In the genomic region with DNA sequence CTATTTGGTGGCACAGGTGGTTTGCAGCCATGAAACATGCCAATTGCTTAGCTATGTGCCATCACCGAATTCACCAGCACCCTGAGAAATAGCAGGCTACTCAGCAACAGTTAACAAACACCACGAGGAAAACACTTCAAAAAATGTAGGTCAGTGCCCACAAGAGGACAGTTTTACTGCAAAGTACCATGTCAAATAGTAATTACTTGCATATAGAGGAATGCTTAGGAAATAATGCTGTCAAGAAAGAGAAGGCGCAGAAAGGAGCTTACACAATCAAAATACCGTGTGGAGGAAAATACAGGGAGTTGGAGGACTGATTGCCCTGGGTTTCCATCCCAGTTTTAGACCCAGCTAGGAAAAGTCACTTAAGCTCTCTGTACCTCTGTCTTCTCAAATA, we compare ENCODE assay signal across 17 cellular contexts. TPM values are rescaled to one million over a fixed set of nuclear protein-coding genes. Genes with fewer than 3 reads are reported as not detected.
DNase-seq lines count a peak whose midpoint lies in the region; ATAC-seq, FAIRE-seq and TF ChIP-seq lines count a peak whose summit lies in the region.
"Had no signal": no experiment of that assay in that cellular context is flagged by ENCODE, and none has a peak within 500 bp of the region (broad histone marks: within the 10 kb centered on the region; RNA-seq: fewer than 3 reads in every experiment).

No MANE protein-coding gene starts in this region.

- ATAC-seq in SK-N-SH treated with all-trans-retinoic acid at 6 μM for 48 hours = no peak
- ATAC-seq in activated CD4-positive, CD25-positive, alpha-beta regulatory T cell treated with anti-CD3 and anti-CD28 coated beads, Interleukin-2, amount 50 U/mL, for 24 hours = no peak
- ATAC-seq: A549, T-cell had no signal

- TF ChIP-seq RAD21 in SK-N-SH (IDR thresholded peaks at IDR 0.05; ENCODE audit: low read length) = no peak

- H3K9me2 ChIP-seq in SK-N-SH = no peaks in the 10 kb centered on the region

- H3K4me1 ChIP-seq in SK-N-SH (ENCODE audit: control insufficient read depth in 1 of 2, insufficient read depth in 2 of 2, low read depth in 1 of 2, low read length in 1 of 2) (peaks cover 0 to 22% of the 10 kb centered on the region in 2 experiments; a peak in 3 of 4 replicates), osteoblast (ENCODE audit: insufficient read depth, low read length) (peaks cover 66% of the 10 kb centered on the region)

- intact Hi-C loops in head of caudate nucleus (cut with DNase I) = no loop called here

- WGBS in SK-N-SH (ENCODE audit: low lambda C conversion rate) = 53% methylated on average over 4 of the region's 4 CpGs

- DNase-seq in SK-N-SH = no peak
- peak; percentile 19 for DNase-seq in HTR-8/SVneo (ENCODE audit: insufficient read length, low spot score)
- DNase-seq in astrocyte of the hippocampus (ENCODE audit: low read depth, low spot score) = peak; percentile 46
- no peak for DNase-seq in osteoblast (ENCODE audit: insufficient read length, low spot score, missing footprints)
- no peak for DNase-seq in HPDE6-E6E7 (ENCODE audit: extremely low spot score)
- no peak for DNase-seq in head of caudate nucleus
- DNase-seq: activated naive CD8-positive, alpha-beta T cell treated with anti-CD3 and anti-CD28 coated beads, Interleukin-2, amount 10 ng/mL, durations not matched to agents 7 days and 5 days; erythroblast; NCI-H2227 treated with DMSO at 0.1 percent for 48 hours; T-cell; testis had no signal

- no peaks in the 10 kb centered on the region for H3K27me3 ChIP-seq in SK-N-SH (ENCODE audit: insufficient read depth)
- no peaks in the 10 kb centered on the region for H3K27me3 ChIP-seq in osteoblast (ENCODE audit: insufficient read depth, low read length)
- H3K27me3 ChIP-seq: testis had no signal

- no peak for TF ChIP-seq EP300 in SK-N-SH (IDR thresholded peaks at IDR 0.05; ENCODE audit: borderline replicate concordance in 1 of 2, low read depth in 1 of 2, low read length in 1 of 2)

- H2AFZ ChIP-seq in SK-N-SH (ENCODE audit: low read depth) (no peak overlapping the region), osteoblast (ENCODE audit: low read length) (no peak overlapping the region)

- H3K36me3 ChIP-seq in SK-N-SH (replicated peaks in 1 of 2; ENCODE audit: control insufficient read depth in 1 of 2, insufficient read depth in 2 of 2, low read length in 1 of 2) = no peaks in the 10 kb centered on the region
- no peaks in the 10 kb centered on the region for H3K36me3 ChIP-seq in osteoblast (ENCODE audit: insufficient read depth, low read length)

- FAIRE-seq in HTR-8/SVneo (lab: Jason Lieb, UNC) = no peak
- FAIRE-seq: A549 had no signal

- CTCF ChIA-PET in SK-N-SH (lab: Yijun Ruan, JAX) = interaction anchor here (1.2 kb wide), 1 partner anchor 52 kb away, joined by 4 read pairs; no protein-coding TSS in a partner anchor

- H3K4me2 ChIP-seq in SK-N-SH = no peak overlapping the region
- no peak overlapping the region for H3K4me2 ChIP-seq in osteoblast (ENCODE audit: insufficient read depth, low read length)
- H3K4me2 ChIP-seq: A549 had no signal

- peaks cover 27% of the 10 kb centered on the region for H3F3A ChIP-seq in SK-N-SH (replicated peaks; ENCODE audit: insufficient read depth)

- H3K27ac ChIP-seq in SK-N-SH (ENCODE audit: low read depth in 2 of 2, low read length in 1 of 2) (peak overlapping the region in 1 of 2 experiments; percentile 91; a peak in 1 of 4 replicates), osteoblast (ENCODE audit: low read depth, low read length) (peak overlapping the region; percentile 61)
- H3K27ac ChIP-seq: A549, testis had no signal

- H3K9me3 ChIP-seq in SK-N-SH = no peaks in the 10 kb centered on the region
- no peaks in the 10 kb centered on the region for H3K9me3 ChIP-seq in osteoblast (ENCODE audit: low read depth, low read length)
- H3K9me3 ChIP-seq: A549, testis had no signal

- no peak overlapping the region for H3K9ac ChIP-seq in SK-N-SH

- no peaks in the 10 kb centered on the region for H4K20me1 ChIP-seq in SK-N-SH (ENCODE audit: insufficient read depth)
- H4K20me1 ChIP-seq in osteoblast (ENCODE audit: insufficient read depth, low read length) = no peaks in the 10 kb centered on the region

- POLR2A ChIA-PET in SK-N-SH (lab: Yijun Ruan, JAX) = no interaction called here

- no peak overlapping the region for H3K4me3 ChIP-seq in SK-N-SH (ENCODE audit: low read depth in 2 of 2, low read length in 1 of 2)
- no peak overlapping the region for H3K4me3 ChIP-seq in osteoblast (ENCODE audit: insufficient read depth, low read length)
- H3K4me3 ChIP-seq: A549, lung, testis had no signal

- H3K79me2 ChIP-seq in SK-N-SH (ENCODE audit: insufficient read depth) (no peaks in the 10 kb centered on the region), osteoblast (ENCODE audit: insufficient read depth, low read length) (no peaks in the 10 kb centered on the region)

- TF ChIP-seq CTCF in SK-N-SH (IDR thresholded peaks at IDR 0.05) (no peak), osteoblast (IDR thresholded peaks at IDR 0.05; ENCODE audit: extremely low read depth, low read depth, low read length) (no peak)

TF ChIP-seq in SK-N-SH treated with all-trans-retinoic acid at 6 μM for 48 hours, 23 proteins besides CTCF, POLR2A, EP300 and RAD21:
- TF ChIP-seq, protein P1, sequence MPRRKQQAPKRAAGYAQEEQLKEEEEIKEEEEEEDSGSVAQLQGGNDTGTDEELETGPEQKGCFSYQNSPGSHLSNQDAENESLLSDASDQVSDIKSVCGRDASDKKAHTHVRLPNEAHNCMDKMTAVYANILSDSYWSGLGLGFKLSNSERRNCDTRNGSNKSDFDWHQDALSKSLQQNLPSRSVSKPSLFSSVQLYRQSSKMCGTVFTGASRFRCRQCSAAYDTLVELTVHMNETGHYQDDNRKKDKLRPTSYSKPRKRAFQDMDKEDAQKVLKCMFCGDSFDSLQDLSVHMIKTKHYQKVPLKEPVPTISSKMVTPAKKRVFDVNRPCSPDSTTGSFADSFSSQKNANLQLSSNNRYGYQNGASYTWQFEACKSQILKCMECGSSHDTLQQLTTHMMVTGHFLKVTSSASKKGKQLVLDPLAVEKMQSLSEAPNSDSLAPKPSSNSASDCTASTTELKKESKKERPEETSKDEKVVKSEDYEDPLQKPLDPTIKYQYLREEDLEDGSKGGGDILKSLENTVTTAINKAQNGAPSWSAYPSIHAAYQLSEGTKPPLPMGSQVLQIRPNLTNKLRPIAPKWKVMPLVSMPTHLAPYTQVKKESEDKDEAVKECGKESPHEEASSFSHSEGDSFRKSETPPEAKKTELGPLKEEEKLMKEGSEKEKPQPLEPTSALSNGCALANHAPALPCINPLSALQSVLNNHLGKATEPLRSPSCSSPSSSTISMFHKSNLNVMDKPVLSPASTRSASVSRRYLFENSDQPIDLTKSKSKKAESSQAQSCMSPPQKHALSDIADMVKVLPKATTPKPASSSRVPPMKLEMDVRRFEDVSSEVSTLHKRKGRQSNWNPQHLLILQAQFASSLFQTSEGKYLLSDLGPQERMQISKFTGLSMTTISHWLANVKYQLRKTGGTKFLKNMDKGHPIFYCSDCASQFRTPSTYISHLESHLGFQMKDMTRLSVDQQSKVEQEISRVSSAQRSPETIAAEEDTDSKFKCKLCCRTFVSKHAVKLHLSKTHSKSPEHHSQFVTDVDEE (CRISPR knock-in tag; IDR thresholded peaks at IDR 0.05) = no peak
- TF ChIP-seq ISL1 (CRISPR knock-in tag; IDR thresholded peaks at IDR 0.05) = peak; percentile 32

TF ChIP-seq in SK-N-SH, 30 proteins besides CTCF, POLR2A, EP300 and RAD21:
- no peak for TF ChIP-seq SMC3 (IDR thresholded peaks at IDR 0.05; ENCODE audit: low read depth, low read length)
- TF ChIP-seq, protein P2, sequence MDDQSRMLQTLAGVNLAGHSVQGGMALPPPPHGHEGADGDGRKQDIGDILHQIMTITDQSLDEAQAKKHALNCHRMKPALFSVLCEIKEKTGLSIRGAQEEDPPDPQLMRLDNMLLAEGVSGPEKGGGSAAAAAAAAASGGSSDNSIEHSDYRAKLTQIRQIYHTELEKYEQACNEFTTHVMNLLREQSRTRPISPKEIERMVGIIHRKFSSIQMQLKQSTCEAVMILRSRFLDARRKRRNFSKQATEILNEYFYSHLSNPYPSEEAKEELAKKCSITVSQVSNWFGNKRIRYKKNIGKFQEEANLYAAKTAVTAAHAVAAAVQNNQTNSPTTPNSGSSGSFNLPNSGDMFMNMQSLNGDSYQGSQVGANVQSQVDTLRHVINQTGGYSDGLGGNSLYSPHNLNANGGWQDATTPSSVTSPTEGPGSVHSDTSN (IDR thresholded peaks at IDR 0.05) = no peak
- TF ChIP-seq FOXJ3 (CRISPR knock-in tag; IDR thresholded peaks at IDR 0.05) = no peak
- no peak; the same call in 1 of the 2 replicates for TF ChIP-seq TCF12 (IDR thresholded peaks at IDR 0.05)
- no peak for TF ChIP-seq TEAD4 (IDR thresholded peaks at IDR 0.05; ENCODE audit: borderline replicate concordance, insufficient read depth)
- no peak for TF ChIP-seq YY1 (IDR thresholded peaks at IDR 0.05; ENCODE audit: low read depth)
- TF ChIP-seq RFX5 (IDR thresholded peaks at IDR 0.05; ENCODE audit: low read length) = no peak
- no peak for TF ChIP-seq FOXM1 (IDR thresholded peaks at IDR 0.05; ENCODE audit: low read depth)
- TF ChIP-seq RCOR1 (IDR thresholded peaks at IDR 0.05; ENCODE audit: low read length) = no peak
- no peak for TF ChIP-seq NRF1 (IDR thresholded peaks at IDR 0.05; ENCODE audit: low read depth, low read length)
- TF ChIP-seq, protein P3, sequence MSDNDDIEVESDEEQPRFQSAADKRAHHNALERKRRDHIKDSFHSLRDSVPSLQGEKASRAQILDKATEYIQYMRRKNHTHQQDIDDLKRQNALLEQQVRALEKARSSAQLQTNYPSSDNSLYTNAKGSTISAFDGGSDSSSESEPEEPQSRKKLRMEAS (IDR thresholded peaks at IDR 0.05; ENCODE audit: low read depth) = no peak
- TF ChIP-seq TAF1 (IDR thresholded peaks at IDR 0.05; ENCODE audit: borderline replicate concordance, low read depth, low read length) = no peak
- TF ChIP-seq MEF2A (IDR thresholded peaks at IDR 0.05; ENCODE audit: borderline replicate concordance, low read depth) = no peak
- TF ChIP-seq EZH2phosphoT487 (IDR thresholded peaks at IDR 0.05; ENCODE audit: borderline replicate concordance, low read depth) = no peak
- TF ChIP-seq RXRA (IDR thresholded peaks at IDR 0.05; ENCODE audit: borderline replicate concordance, low read depth) = no peak
- TF ChIP-seq MXI1 (IDR thresholded peaks at IDR 0.05; ENCODE audit: low read depth, low read length) = no peak
TF ChIP-seq in SK-N-SH: peak in this region for 0.

RNA-seq across cellular contexts. Expression of gene IL21, which starts 44.3 kb away (rescaled TPM):
- polyA plus RNA-seq in SK-N-SH (2012; rRNA removed) = not detected in 2 replicates
- not detected in 2 replicates for polyA plus RNA-seq in SK-N-SH (2012; cell fraction: cytosol; rRNA removed)
- polyA plus RNA-seq in SK-N-SH (2012; cell fraction: nucleus; rRNA removed) = not detected in 2 replicates
- not detected in 2 replicates for total RNA-seq in osteoblast
- total RNA-seq: activated naive CD8-positive, alpha-beta T cell treated with anti-CD3 and anti-CD28 coated beads, Interleukin-2, amount 10 ng/mL, durations not matched to agents 7 days and 5 days; cerebellum; HT-29; testis had no signal
- polyA plus RNA-seq: A549 had no signal

Comparison
In these comparisons a context has a peak if more than half of its experiments do, and no peak if none do; other contexts are left out.
1. DNase-seq: peak in HTR-8/SVneo (single experiment) and astrocyte of the hippocampus (single experiment); none in SK-N-SH (single experiment), osteoblast (single experiment), HPDE6-E6E7 (single experiment) and head of caudate nucleus (0 of 42).